ENCODE assay signal across 1 cellular context in genomic region chr16:88967800-88968588, GRCh38.
TF ChIP-seq lines count a peak whose summit lies in the region.

No MANE protein-coding gene starts in this region.

TF ChIP-seq in SK-N-SH, 30 proteins besides CTCF, POLR2A, EP300 and RAD21 (continued from another document):
- TF ChIP-seq REST (IDR thresholded peaks at IDR 0.05; ENCODE audit: low read depth, low read length) (no peak), NFIC (IDR thresholded peaks at IDR 0.05; ENCODE audit: borderline replicate concordance) (no peak), SMC3 (IDR thresholded peaks at IDR 0.05; ENCODE audit: low read depth, low read length) (no peak), MEF2A (IDR thresholded peaks at IDR 0.05; ENCODE audit: borderline replicate concordance, low read depth) (no peak), SIN3A (IDR thresholded peaks at IDR 0.05; ENCODE audit: borderline replicate concordance, low read depth, low read length) (no peak)
